8 cellular contexts compared by ENCODE assay signal in the genomic region with DNA sequence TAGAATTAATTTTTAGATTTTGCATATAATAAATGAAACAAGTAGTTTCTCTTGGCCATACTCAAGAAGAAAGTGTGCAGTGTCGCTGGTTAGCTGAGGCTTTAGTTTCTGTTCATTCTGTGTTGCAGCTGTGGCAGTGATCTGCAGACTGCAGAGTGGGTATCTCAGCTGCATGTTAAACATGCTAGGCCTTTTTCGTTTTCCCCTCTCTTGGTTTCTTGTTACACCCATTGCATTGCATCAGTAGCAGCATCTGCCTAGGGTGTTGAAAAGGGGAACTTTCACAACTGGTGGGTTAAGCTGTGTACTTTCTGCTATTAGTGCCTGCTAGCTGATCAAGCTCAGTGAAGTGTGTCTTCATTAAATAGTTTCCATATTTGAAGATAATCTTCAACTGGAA. TPM values are rescaled to one million over a fixed set of nuclear protein-coding genes. Genes with fewer than 3 reads are reported as not detected.
DNase-seq lines count a peak whose midpoint lies in the region; ATAC-seq, FAIRE-seq and TF ChIP-seq lines count a peak whose summit lies in the region.

No MANE protein-coding gene starts in this region.

- CTCF ChIA-PET in RWPE1 (lab: Yijun Ruan, JAX): interaction anchor here (0.7 kb wide), 1 partner anchor 13 kb away, joined by 4 read pairs; no protein-coding TSS in a partner anchor

- DNase-seq in GM12891 (ENCODE audit: insufficient read length, low spot score) (peak; percentile 46), chondrocyte (ENCODE audit: low spot score) (no peak), ascending aorta (ENCODE audit: low spot score in 2 of 2) (no peak), middle frontal gyrus (ENCODE audit: extremely low spot score, low spot score) (no peak), RWPE1 (ENCODE audit: low spot score) (no peak)
- DNase-seq in stimulated activated effector memory CD8-positive, alpha-beta T cell treated with anti-CD3 and anti-CD28 coated beads, Interleukin-12 subunit alpha, Interleukin-12 subunit beta, amount 100 ng/mL, for 72 hours (ENCODE audit: low spot score in 2 of 2): no peak

- no peaks in the 10 kb centered on the region for H3K27me3 ChIP-seq in ascending aorta

- H3K27ac Mint-ChIP-seq in IgD-negative memory B cell (peak overlapping the region; percentile 2 to 88 (median 86)), chondrocyte (ENCODE audit: unreplicated experiment) (peak overlapping the region; percentile 18)
- H3K27ac Mint-ChIP-seq in stimulated activated effector memory CD8-positive, alpha-beta T cell treated with anti-CD3 and anti-CD28 coated beads, Interleukin-12 subunit alpha, Interleukin-12 subunit beta, amount 100 ng/mL, for 72 hours: no peak overlapping the region

- TF ChIP-seq POLR2A in GM12891 (IDR thresholded peaks at IDR 0.05; ENCODE audit: low read depth, low read length): peak; percentile 81

- H3K4me3 ChIP-seq in ascending aorta: no peak overlapping the region

- peaks cover 0 to 9% of the 10 kb centered on the region in 2 donors for H3K36me3 ChIP-seq in ascending aorta

- POLR2A ChIA-PET in RWPE1 (lab: Yijun Ruan, JAX; ENCODE audit: low non-redundant PET): no interaction called here

- intact Hi-C loops in ascending aorta (cut with DNase I): no loop called here

- peak overlapping the region in 3 of 4 donors; percentile 53 to 92 (median 89) for H3K4me3 Mint-ChIP-seq in IgD-negative memory B cell
- no peak overlapping the region for H3K4me3 Mint-ChIP-seq in chondrocyte (ENCODE audit: unreplicated experiment)
- H3K4me3 Mint-ChIP-seq in stimulated activated effector memory CD8-positive, alpha-beta T cell treated with anti-CD3 and anti-CD28 coated beads, Interleukin-12 subunit alpha, Interleukin-12 subunit beta, amount 100 ng/mL, for 72 hours: no peak overlapping the region

- FAIRE-seq in GM12891 (lab: Jason Lieb, UNC): peak; percentile 98

- peaks cover 31 to 39% (median 38%) of the 10 kb centered on the region in 3 donors for H3K4me1 Mint-ChIP-seq in IgD-negative memory B cell
- peaks cover 52% of the 10 kb centered on the region for H3K4me1 Mint-ChIP-seq in chondrocyte (ENCODE audit: low read depth)
- H3K4me1 Mint-ChIP-seq in stimulated activated effector memory CD8-positive, alpha-beta T cell treated with anti-CD3 and anti-CD28 coated beads, Interleukin-12 subunit alpha, Interleukin-12 subunit beta, amount 100 ng/mL, for 72 hours: peaks cover 20% of the 10 kb centered on the region

- peaks cover 0 to 17% of the 10 kb centered on the region in 2 donors for H3K4me1 ChIP-seq in ascending aorta

- H3K27me3 Mint-ChIP-seq in IgD-negative memory B cell (no peaks in the 10 kb centered on the region), chondrocyte (ENCODE audit: low read depth) (no peaks in the 10 kb centered on the region)

- peak; percentile 98 for ATAC-seq in GM21528 (IDR thresholded peaks at IDR 0.05; ENCODE audit: low FRiP score, unreplicated experiment)
- peak; percentile 40 for ATAC-seq in stimulated activated effector memory CD8-positive, alpha-beta T cell treated with anti-CD3 and anti-CD28 coated beads, Interleukin-12 subunit alpha, Interleukin-12 subunit beta, amount 100 ng/mL, for 72 hours

- peaks cover 5% of the 10 kb centered on the region for H3K36me3 Mint-ChIP-seq in IgD-negative memory B cell
- peaks cover 9% of the 10 kb centered on the region for H3K36me3 Mint-ChIP-seq in chondrocyte (ENCODE audit: low read depth)
- H3K36me3 Mint-ChIP-seq in stimulated activated effector memory CD8-positive, alpha-beta T cell treated with anti-CD3 and anti-CD28 coated beads, Interleukin-12 subunit alpha, Interleukin-12 subunit beta, amount 100 ng/mL, for 72 hours: peaks cover 44% of the 10 kb centered on the region

- H3K9me3 Mint-ChIP-seq in IgD-negative memory B cell (no peaks in the 10 kb centered on the region), chondrocyte (ENCODE audit: low read depth) (no peaks in the 10 kb centered on the region)
- H3K9me3 Mint-ChIP-seq in stimulated activated effector memory CD8-positive, alpha-beta T cell treated with anti-CD3 and anti-CD28 coated beads, Interleukin-12 subunit alpha, Interleukin-12 subunit beta, amount 100 ng/mL, for 72 hours: no peaks in the 10 kb centered on the region

- no peak for TF ChIP-seq CTCF in chondrocyte (IDR thresholded peaks at IDR 0.05)
- no peak for TF ChIP-seq CTCF in ascending aorta (IDR thresholded peaks at IDR 0.05)
- TF ChIP-seq CTCF in RWPE1 (conservative IDR thresholded peaks at IDR 0.05; ENCODE audit: low read depth): no peak

- no peaks in the 10 kb centered on the region for H3K9me3 ChIP-seq in ascending aorta

- H3K27ac ChIP-seq in ascending aorta (no peak overlapping the region), RWPE1 (no peak overlapping the region)

TF ChIP-seq in GM12891, 5 proteins besides CTCF, POLR2A, EP300 and RAD21:
- TF ChIP-seq PAX5 (IDR thresholded peaks at IDR 0.05; ENCODE audit: insufficient read depth, low read length, severe bottlenecking) (no peak), POLR2AphosphoS5 (IDR thresholded peaks at IDR 0.05; ENCODE audit: low read depth, low read length) (peak; percentile 53; the same call in 1 of the 2 replicates), TAF1 (IDR thresholded peaks at IDR 0.05; ENCODE audit: low read depth, low read length) (peak; percentile 27; the same call in 1 of the 2 replicates), POU2F2 (IDR thresholded peaks at IDR 0.05; ENCODE audit: low read depth, low read length) (peak; percentile 66), SPI1 (IDR thresholded peaks at IDR 0.05; ENCODE audit: low read depth, low read length) (no peak)

RNA-seq across cellular contexts. Expression of gene ACSL3, which starts 51.3 kb away (rescaled TPM):
- polyA plus RNA-seq in GM12891 (2012; ENCODE audit: low read depth, missing spikeins): 21.6 TPM
- 19.6 TPM for polyA plus RNA-seq in IgD-negative memory B cell
- total RNA-seq in chondrocyte (88.4 to 115 TPM (median 107 TPM) in 3 replicates), ascending aorta (48.9 TPM)

Comparison
In these comparisons a context has a peak if more than half of its experiments do, and no peak if none do; other contexts are left out.
1. H3K4me3 Mint-ChIP-seq: peak in IgD-negative memory B cell (3 of 4); none in chondrocyte (single experiment) and stimulated activated effector memory CD8-positive, alpha-beta T cell treated with anti-CD3 and anti-CD28 coated beads, Interleukin-12 subunit alpha, Interleukin-12 subunit beta, amount 100 ng/mL, for 72 hours (single experiment).